In genomic region chr17:51166987-51167931, GRCh38 we compare ENCODE assay signal across 8 cellular contexts. TPM values are rescaled to one million over a fixed set of nuclear protein-coding genes. Genes with fewer than 3 reads are reported as not detected.
DNase-seq lines count a peak whose midpoint lies in the region; ATAC-seq lines count a peak whose summit lies in the region.

No MANE protein-coding gene starts in this region.

- no peaks in the 10 kb centered on the region for H3K4me1 ChIP-seq in urinary bladder (ENCODE audit: insufficient read depth)

- ATAC-seq in GM21390 (IDR thresholded peaks at IDR 0.05; ENCODE audit: unreplicated experiment) (peak; percentile 47), Right ventricle myocardium superior (ENCODE audit: poor library complexity) (peak; percentile 53)

- peak overlapping the region; percentile 86 for H3K4me3 ChIP-seq in urinary bladder (ENCODE audit: low read depth, low read length)

- DNase-seq in D341Med (ENCODE audit: low spot score) = peak; percentile 96
- DNase-seq in HUDEP-2 (lab: John Stamatoyannopoulos, UW; ENCODE audit: unreplicated experiment in 76 of 76) = peak in 51 of 76 experiments; percentile 8 to 66 (median 37)
- DNase-seq in SHP77 (lab: John Stamatoyannopoulos, UW) = peak; percentile 20 to 55
- peak; percentile 54 for DNase-seq in activated gamma-delta T cell treated with anti-CD3 and anti-CD28 coated beads, Interleukin-2, amount 50 U/mL, for 16 hours (ENCODE audit: low read depth)
- peak; percentile 61 for DNase-seq in Right ventricle myocardium superior
- peak; percentile 86 for DNase-seq in posterior vena cava (ENCODE audit: low spot score)

- WGBS in urinary bladder = 15% methylated on average over 42 of the region's 42 CpGs

- H3K27ac ChIP-seq in urinary bladder (ENCODE audit: low read depth) = peak overlapping the region; percentile 3

- intact Hi-C loops in Right ventricle myocardium superior (cut with DNase I) (no loop called here), posterior vena cava (cut with DNase I) (no loop called here)

- peaks cover 2% of the 10 kb centered on the region for H3K36me3 ChIP-seq in urinary bladder (ENCODE audit: insufficient read depth)

RNA-seq across cellular contexts. Expression of gene NME2, which starts 1.0 kb away (rescaled TPM):
- total RNA-seq in Right ventricle myocardium superior (245 TPM), posterior vena cava (100 to 1,000 TPM; 388 to 432 TPM), urinary bladder (191 TPM)
- 688 TPM for polyA plus RNA-seq in urinary bladder

RNA-seq across cellular contexts. Expression of gene NME1, which starts 13.9 kb away (rescaled TPM):
- 21.1 TPM for total RNA-seq in Right ventricle myocardium superior
- total RNA-seq in posterior vena cava = 10 to 100 TPM; 48.8 to 61.3 TPM
- 38.1 TPM for total RNA-seq in urinary bladder
- 63.3 TPM for polyA plus RNA-seq in urinary bladder

RNA-seq across cellular contexts. Expression of gene SPAG9, which starts 46.6 kb away (rescaled TPM):
- total RNA-seq in Right ventricle myocardium superior = 42.0 TPM
- 100 to 1,000 TPM in 1 of 2 donors, 10 to 100 TPM in 1; 88.4 to 126 TPM for total RNA-seq in posterior vena cava
- 211 TPM for total RNA-seq in urinary bladder
- 53.9 TPM for polyA plus RNA-seq in urinary bladder

Comparison
In these comparisons a context has a peak if more than half of its experiments do, and no peak if none do; other contexts are left out.
1. Peak in every context shown above with its lines: DNase-seq, ATAC-seq, H3K4me3 ChIP-seq and H3K27ac ChIP-seq.
2. DNase-seq: peak in every context shown above with its lines; median percentile 96 in D341Med; 86 in posterior vena cava; 61 in Right ventricle myocardium superior; 54 in activated gamma-delta T cell treated with anti-CD3 and anti-CD28 coated beads, Interleukin-2, amount 50 U/mL, for 16 hours; 38 in SHP77; 37 in HUDEP-2.